Comparison of ENCODE assay signal across 8 cellular contexts in genomic region chr2:64144057-64145013, GRCh38. TPM values are rescaled to one million over a fixed set of nuclear protein-coding genes. Genes with fewer than 3 reads are reported as not detected.
DNase-seq lines count a peak whose midpoint lies in the region; ATAC-seq, FAIRE-seq and TF ChIP-seq lines count a peak whose summit lies in the region.

A gene with protein sequence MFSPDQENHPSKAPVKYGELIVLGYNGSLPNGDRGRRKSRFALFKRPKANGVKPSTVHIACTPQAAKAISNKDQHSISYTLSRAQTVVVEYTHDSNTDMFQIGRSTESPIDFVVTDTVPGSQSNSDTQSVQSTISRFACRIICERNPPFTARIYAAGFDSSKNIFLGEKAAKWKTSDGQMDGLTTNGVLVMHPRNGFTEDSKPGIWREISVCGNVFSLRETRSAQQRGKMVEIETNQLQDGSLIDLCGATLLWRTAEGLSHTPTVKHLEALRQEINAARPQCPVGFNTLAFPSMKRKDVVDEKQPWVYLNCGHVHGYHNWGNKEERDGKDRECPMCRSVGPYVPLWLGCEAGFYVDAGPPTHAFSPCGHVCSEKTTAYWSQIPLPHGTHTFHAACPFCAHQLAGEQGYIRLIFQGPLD (minus strand): TSS chr2:64144420. CDS start chr2:64108310, 36,110 bp downstream.

- H3K9me3 ChIP-seq in psoas muscle = no peaks in the 10 kb centered on the region

- H3K27me3 ChIP-seq in psoas muscle (ENCODE audit: insufficient read depth in 3 of 3, low read length in 2 of 3) = no peaks in the 10 kb centered on the region

- intact Hi-C loops in left ventricle myocardium superior (cut with micrococcal nuclease) = no loop called here
- intact Hi-C loops in psoas muscle (cut with DNase I) = loop anchor here in 1 of 2 donors (5.0 kb wide), 3 partner anchors 73 to 168 kb away; no protein-coding TSS in a partner anchor

- ATAC-seq in HG02885 (IDR thresholded peaks at IDR 0.05; ENCODE audit: poor library complexity, unreplicated experiment) (peak; percentile 84), left ventricle myocardium superior (peak; percentile 99), psoas muscle (peak; percentile 99 to 100 (median 100))

- TF ChIP-seq CTCF in psoas muscle (IDR thresholded peaks at IDR 0.05) = peak; percentile 13

- peak; percentile 96 for FAIRE-seq in urothelium cell line (lab: Jason Lieb, UNC)

- H3K4me1 Mint-ChIP-seq in T-helper 1 cell treated with Interleukin-12 subunit alpha and Interleukin-12 subunit beta and Interleukin-4 antibody, amounts not matched to agents 30 μg/mL and 1 μg/mL, for 36 hours (ENCODE audit: low read depth) = peaks cover 31% of the 10 kb centered on the region

- peak within 1 kb of the TSS; percentile 94 for H3K27ac ChIP-seq in psoas muscle

- H3K27ac Mint-ChIP-seq in T-helper 1 cell treated with Interleukin-12 subunit alpha and Interleukin-12 subunit beta and Interleukin-4 antibody, amounts not matched to agents 30 μg/mL and 1 μg/mL, for 36 hours = peak within 1 kb of the TSS; percentile 96

- peak; percentile 97 for TF ChIP-seq POLR2A in GM15510 (IDR thresholded peaks at IDR 0.05; ENCODE audit: borderline replicate concordance, extremely low read depth, insufficient read length)

- peak within 1 kb of the TSS; percentile 96 for H3K4me3 ChIP-seq in psoas muscle

- peak within 1 kb of the TSS; percentile 98 for H3K4me3 Mint-ChIP-seq in T-helper 1 cell treated with Interleukin-12 subunit alpha and Interleukin-12 subunit beta and Interleukin-4 antibody, amounts not matched to agents 30 μg/mL and 1 μg/mL, for 36 hours

- no peaks in the 10 kb centered on the region for H3K9me3 Mint-ChIP-seq in T-helper 1 cell treated with Interleukin-12 subunit alpha and Interleukin-12 subunit beta and Interleukin-4 antibody, amounts not matched to agents 30 μg/mL and 1 μg/mL, for 36 hours

- WGBS in psoas muscle, 3 donors = 4 to 6% (median 5%) methylated on average over 50 to 68 of the region's 68 CpGs

- H3K4me1 ChIP-seq in psoas muscle = peaks cover 4% of the 10 kb centered on the region

- H3K36me3 ChIP-seq in psoas muscle (ENCODE audit: insufficient read depth in 1 of 2, low read depth in 1 of 2) = no peaks in the 10 kb centered on the region

- H3K27me3 Mint-ChIP-seq in T-helper 1 cell treated with Interleukin-12 subunit alpha and Interleukin-12 subunit beta and Interleukin-4 antibody, amounts not matched to agents 30 μg/mL and 1 μg/mL, for 36 hours (ENCODE audit: low read depth) = no peaks in the 10 kb centered on the region

- peaks cover 14% of the 10 kb centered on the region for H3K36me3 Mint-ChIP-seq in T-helper 1 cell treated with Interleukin-12 subunit alpha and Interleukin-12 subunit beta and Interleukin-4 antibody, amounts not matched to agents 30 μg/mL and 1 μg/mL, for 36 hours (ENCODE audit: low read depth)

- peak; percentile 96 for DNase-seq in NCI-H1694 (lab: John Stamatoyannopoulos, UW)
- DNase-seq in amniotic stem cell (lab: John Stamatoyannopoulos, UW) = peak; percentile 83
- DNase-seq in left ventricle myocardium superior = peak; percentile 96
- peak; percentile 96 to 97 for DNase-seq in psoas muscle
- peak; percentile 99 for DNase-seq in urothelium cell line (ENCODE audit: low spot score)

RNA-seq across cellular contexts. Expression of the gene that starts here (rescaled TPM):
- total RNA-seq in left ventricle myocardium superior = 8.2 TPM
- 1 to 10 TPM; 5.7 to 7.6 (median 6.9) TPM for total RNA-seq in psoas muscle
- polyA plus RNA-seq in psoas muscle = 1 to 10 TPM; 4.4 to 7.1 (median 5.9) TPM

Comparison
In these comparisons a context has a peak if more than half of its experiments do, and no peak if none do; other contexts are left out.
1. Peak in every context shown above with its lines: DNase-seq, ATAC-seq, H3K4me3 ChIP-seq and H3K27ac ChIP-seq.